8 cellular contexts compared by ENCODE assay signal in genomic region chr18:56637897-56638231, GRCh38. TPM values are rescaled to one million over a fixed set of nuclear protein-coding genes. Genes with fewer than 3 reads are reported as not detected.
DNase-seq lines count a peak whose midpoint lies in the region; ATAC-seq and TF ChIP-seq lines count a peak whose summit lies in the region.

No MANE protein-coding gene starts in this region.

- peaks cover 0 to 7% (median 3%) of the 10 kb centered on the region in 4 donors for H3K36me3 ChIP-seq in esophagus muscularis mucosa

- H3K9me3 ChIP-seq in esophagus muscularis mucosa: no peaks in the 10 kb centered on the region

- no peaks in the 10 kb centered on the region for H3K27me3 ChIP-seq in esophagus muscularis mucosa

- H3K4me1 Mint-ChIP-seq in activated T-cell treated with anti-CD3 and anti-CD28 coated beads, Interleukin-2, amount 50 U/mL, for 4 hours (ENCODE audit: low read depth): peaks cover 44% of the 10 kb centered on the region
- peaks cover 33% of the 10 kb centered on the region for H3K4me1 Mint-ChIP-seq in T-helper 2 cell treated with Interferon-gamma antibody and Interleukin-4, amounts not matched to agents 5 μg/mL and 100 μg/mL, for 36 hours (ENCODE audit: low read depth)
- H3K4me1 Mint-ChIP-seq in neural crest cell: peaks cover 42% of the 10 kb centered on the region

- peaks cover 14% of the 10 kb centered on the region for H3K36me3 Mint-ChIP-seq in activated T-cell treated with anti-CD3 and anti-CD28 coated beads, Interleukin-2, amount 50 U/mL, for 4 hours (ENCODE audit: insufficient read depth)
- peaks cover 22% of the 10 kb centered on the region for H3K36me3 Mint-ChIP-seq in T-helper 2 cell treated with Interferon-gamma antibody and Interleukin-4, amounts not matched to agents 5 μg/mL and 100 μg/mL, for 36 hours (ENCODE audit: low read depth)
- peaks cover 12% of the 10 kb centered on the region for H3K36me3 Mint-ChIP-seq in neural crest cell (ENCODE audit: low read depth)

- intact Hi-C loops in esophagus muscularis mucosa (cut with DNase I): loop anchor here (10.0 kb wide), 1 partner anchor 1053 kb away; the partner anchor contains the start of gene TCF4

- peaks cover 29 to 48% (median 41%) of the 10 kb centered on the region in 4 donors for H3K4me1 ChIP-seq in esophagus muscularis mucosa

- H3K27me3 Mint-ChIP-seq in activated T-cell treated with anti-CD3 and anti-CD28 coated beads, Interleukin-2, amount 50 U/mL, for 4 hours (ENCODE audit: low read depth): no peaks in the 10 kb centered on the region
- no peaks in the 10 kb centered on the region for H3K27me3 Mint-ChIP-seq in T-helper 2 cell treated with Interferon-gamma antibody and Interleukin-4, amounts not matched to agents 5 μg/mL and 100 μg/mL, for 36 hours (ENCODE audit: low read depth)
- no peaks in the 10 kb centered on the region for H3K27me3 Mint-ChIP-seq in neural crest cell (ENCODE audit: low read depth)

- H3K27ac ChIP-seq in esophagus muscularis mucosa (replicated peaks in 1 of 4): peak overlapping the region; percentile 94 to 99 (median 98)

- TF ChIP-seq EP300 in esophagus muscularis mucosa (IDR thresholded peaks at IDR 0.05): no peak

- no peak for TF ChIP-seq POLR2A in esophagus muscularis mucosa (IDR thresholded peaks at IDR 0.05; ENCODE audit: low read depth)

- peak overlapping the region; percentile 97 for H3K27ac Mint-ChIP-seq in T-helper 2 cell treated with Interferon-gamma antibody and Interleukin-4, amounts not matched to agents 5 μg/mL and 100 μg/mL, for 36 hours
- H3K27ac Mint-ChIP-seq in neural crest cell (ENCODE audit: unreplicated experiment): peak overlapping the region; percentile 100

- 0% methylated on average over 11 of the region's 11 CpGs for WGBS in esophagus muscularis mucosa

- ATAC-seq in activated T-cell treated with anti-CD3 and anti-CD28 coated beads, Interleukin-2, amount 50 U/mL, for 4 hours: peak; percentile 6 to 7
- ATAC-seq in HG02981 (IDR thresholded peaks at IDR 0.05; ENCODE audit: unreplicated experiment): peak; percentile 6

- TF ChIP-seq CTCF in esophagus muscularis mucosa (IDR thresholded peaks at IDR 0.05) (no peak), neural crest cell (conservative IDR thresholded peaks at IDR 0.05) (no peak)

- no peak for DNase-seq in activated T-cell treated with anti-CD3 and anti-CD28 coated beads, Interleukin-2, amount 50 U/mL, for 4 hours
- no peak for DNase-seq in activated T-cell treated with anti-CD3 and anti-CD28 coated beads, Interleukin-2, amount 50 U/mL, for 1 hour
- no peak for DNase-seq in T-helper 2 cell treated with Interferon-gamma antibody and Interleukin-4, amounts not matched to agents 5 μg/mL and 100 μg/mL, for 36 hours (ENCODE audit: low spot score)
- DNase-seq in esophagus muscularis mucosa (ENCODE audit: extremely low spot score) (no peak), neural crest cell (ENCODE audit: low read depth, low spot score) (no peak), glomerular visceral epithelial cell (ENCODE audit: extremely low spot score) (no peak), NCI-H1417 treated with DMSO at 0.1 percent for 48 hours (lab: John Stamatoyannopoulos, UW) (no peak)

- H3K9me3 Mint-ChIP-seq in activated T-cell treated with anti-CD3 and anti-CD28 coated beads, Interleukin-2, amount 50 U/mL, for 4 hours: no peaks in the 10 kb centered on the region
- H3K9me3 Mint-ChIP-seq in T-helper 2 cell treated with Interferon-gamma antibody and Interleukin-4, amounts not matched to agents 5 μg/mL and 100 μg/mL, for 36 hours: no peaks in the 10 kb centered on the region
- H3K9me3 Mint-ChIP-seq in neural crest cell: peaks cover 8% of the 10 kb centered on the region

- H3K4me3 ChIP-seq in esophagus muscularis mucosa: peak overlapping the region; percentile 78 to 98 (median 88)

- H3K4me3 Mint-ChIP-seq in activated T-cell treated with anti-CD3 and anti-CD28 coated beads, Interleukin-2, amount 50 U/mL, for 4 hours: peak overlapping the region; percentile 100
- peak overlapping the region; percentile 99 for H3K4me3 Mint-ChIP-seq in T-helper 2 cell treated with Interferon-gamma antibody and Interleukin-4, amounts not matched to agents 5 μg/mL and 100 μg/mL, for 36 hours
- H3K4me3 Mint-ChIP-seq in neural crest cell: peak overlapping the region; percentile 99

RNA-seq across cellular contexts. Expression of gene TXNL1, which starts 0.5 kb away (rescaled TPM):
- total RNA-seq in activated T-cell treated with anti-CD3 and anti-CD28 coated beads, Interleukin-2, amount 50 U/mL, for 4 hours: 100 to 1,000 TPM; 122 to 135 (median 123) TPM
- 10 to 100 TPM; 29.9 to 42.5 (median 40.4) TPM for total RNA-seq in esophagus muscularis mucosa
- total RNA-seq in neural crest cell: 85.8 and 86.0 TPM in 2 replicates

RNA-seq across cellular contexts. Expression of gene WDR7, which starts 13.3 kb away (rescaled TPM):
- total RNA-seq in activated T-cell treated with anti-CD3 and anti-CD28 coated beads, Interleukin-2, amount 50 U/mL, for 4 hours: 10 to 100 TPM; 21.2 to 22.3 (median 22.1) TPM
- 10 to 100 TPM; 23.1 to 48.6 (median 30.3) TPM for total RNA-seq in esophagus muscularis mucosa
- 15.9 and 17.3 TPM in 2 replicates for total RNA-seq in neural crest cell
